Comparison of ENCODE assay signal across 16 cellular contexts in genomic region chr12:32457251-32458025, GRCh38. TPM values are rescaled to one million over a fixed set of nuclear protein-coding genes. Genes with fewer than 3 reads are reported as not detected.
DNase-seq lines count a peak whose midpoint lies in the region; ATAC-seq and TF ChIP-seq lines count a peak whose summit lies in the region.
"Had no signal": no experiment of that assay in that cellular context is flagged by ENCODE, and none has a peak within 500 bp of the region (broad histone marks: within the 10 kb centered on the region; RNA-seq: fewer than 3 reads in every experiment).

No MANE protein-coding gene starts in this region.

- H3K4me3 ChIP-seq in GM23248 (no peak overlapping the region), PC-9 (no peak overlapping the region), fibroblast of the aortic adventitia (ENCODE audit: low read depth, low read length) (no peak overlapping the region), skeletal muscle satellite cell (ENCODE audit: low read length) (peak overlapping the region; percentile 3), suprapubic skin (no peak overlapping the region)
- H3K4me3 ChIP-seq: HAP-1 had no signal

- 4 to 14% methylated on average over 1 of the region's 1 CpG for WGBS in GM23248 (ENCODE audit: low coverage in 1 of 2, low lambda C conversion rate in 2 of 2, missing lambda C conversion rate in 2 of 2), 2 experiments
- WGBS in suprapubic skin: 45% methylated on average over 1 of the region's 1 CpG

- TF ChIP-seq EP300 in suprapubic skin (IDR thresholded peaks at IDR 0.05): no peak

- H3K79me2 ChIP-seq in GM23248 (ENCODE audit: insufficient read depth) (no peaks in the 10 kb centered on the region), PC-9 (ENCODE audit: low read depth) (peaks cover 18% of the 10 kb centered on the region)

- peaks cover 29% of the 10 kb centered on the region for H3K4me1 ChIP-seq in GM23248 (ENCODE audit: insufficient read depth)
- H3K4me1 ChIP-seq in PC-9 (replicated peaks; ENCODE audit: insufficient read depth): peaks cover 34% of the 10 kb centered on the region
- H3K4me1 ChIP-seq in skeletal muscle satellite cell (ENCODE audit: control insufficient read depth, insufficient read depth, low read length): peaks cover 45% of the 10 kb centered on the region
- H3K4me1 ChIP-seq in suprapubic skin: peaks cover 39% of the 10 kb centered on the region

- BruUV-seq in PC-9 (replicated peaks; lab: Mats Ljungman, UMichigan): no TSS peak

- no peaks in the 10 kb centered on the region for H3K9me2 ChIP-seq in GM23248 (ENCODE audit: insufficient read depth)
- no peaks in the 10 kb centered on the region for H3K9me2 ChIP-seq in PC-9 (ENCODE audit: insufficient read depth)

- POLR2A ChIA-PET in PC-9 (lab: Charles Lee; ENCODE audit: unreplicated experiment): interaction anchor here (0.6 kb wide), 1 partner anchor 78 kb away, joined by 3 read pairs; no protein-coding TSS in a partner anchor

- TF ChIP-seq POLR2A in suprapubic skin (IDR thresholded peaks at IDR 0.05): no peak

- intact Hi-C loops in PC-9 (cut with micrococcal nuclease; ENCODE audit: unreplicated experiment): loop anchor here (5.0 kb wide), 2 partner anchors 135 to 275 kb away; no protein-coding TSS in a partner anchor

- H3K9ac ChIP-seq in GM23248: no peak overlapping the region
- peak overlapping the region; percentile 72 for H3K9ac ChIP-seq in skeletal muscle satellite cell (ENCODE audit: low read depth, low read length)

- H2AFZ ChIP-seq in GM23248 (no peak overlapping the region), PC-9 (no peak overlapping the region)

- DNase-seq in GM23248 (peak; percentile 47), PC-9 (peak in 1 of 2 experiments; percentile 43), fibroblast of the aortic adventitia (ENCODE audit: low read depth) (peak; percentile 54), suprapubic skin (ENCODE audit: low spot score in 2 of 2) (no peak), RPMI8226 (no peak)
- no peak for DNase-seq in stimulated activated naive CD8-positive, alpha-beta T cell treated with anti-CD3 and anti-CD28 coated beads, Interleukin-15, Interleukin-2, amounts not matched to agents 100 U/mL and 50 U/mL, for 24 hours
- DNase-seq: activated CD4-positive, alpha-beta T cell treated with anti-CD3 and anti-CD28 coated beads, Interleukin-2, amount 50 U/mL, for 48 hours; activated naive CD8-positive, alpha-beta T cell treated with anti-CD3 and anti-CD28 coated beads, Interleukin-2, amount 50 U/mL, for 24 hours; activated T-cell treated with anti-CD3 and anti-CD28 coated beads, Interleukin-2, amount 50 U/mL, for 4 hours; CD4-positive, CD25-positive, alpha-beta regulatory T cell; DND-41; stimulated activated naive CD8-positive, alpha-beta T cell treated with anti-CD3 and anti-CD28 coated beads, Interleukin-15, amount 100 ng/mL, for 72 hours had no signal

- TF ChIP-seq CTCF in PC-9 (conservative IDR thresholded peaks at IDR 0.05) (no peak), fibroblast of the aortic adventitia (IDR thresholded peaks at IDR 0.05; ENCODE audit: insufficient read depth, low read length) (no peak), suprapubic skin (IDR thresholded peaks at IDR 0.05) (no peak)

- ATAC-seq in HG03442 (IDR thresholded peaks at IDR 0.05; ENCODE audit: unreplicated experiment): no peak
- ATAC-seq in stimulated activated naive CD8-positive, alpha-beta T cell treated with anti-CD3 and anti-CD28 coated beads, Interleukin-15, Interleukin-2, amounts not matched to agents 100 U/mL and 50 U/mL, for 24 hours: no peak
- ATAC-seq: activated naive CD8-positive, alpha-beta T cell treated with anti-CD3 and anti-CD28 coated beads, Interleukin-2, amount 50 U/mL, for 24 hours; activated T-cell treated with anti-CD3 and anti-CD28 coated beads, Interleukin-2, amount 50 U/mL, for 4 hours; stimulated activated naive CD8-positive, alpha-beta T cell treated with anti-CD3 and anti-CD28 coated beads, Interleukin-15, amount 100 ng/mL, for 72 hours had no signal

- no peaks in the 10 kb centered on the region for H3K36me3 ChIP-seq in GM23248 (ENCODE audit: low read depth)
- no peaks in the 10 kb centered on the region for H3K36me3 ChIP-seq in PC-9 (ENCODE audit: low read depth)
- no peaks in the 10 kb centered on the region for H3K36me3 ChIP-seq in skeletal muscle satellite cell (ENCODE audit: insufficient read depth, low read length)
- H3K36me3 ChIP-seq in suprapubic skin: no peaks in the 10 kb centered on the region
- H3K36me3 ChIP-seq: HAP-1, neutrophil had no signal

- H3F3A ChIP-seq in GM23248 (ENCODE audit: insufficient read depth): no peaks in the 10 kb centered on the region
- H3F3A ChIP-seq in PC-9 (ENCODE audit: insufficient read depth, low read depth): 0 out of 2 replicates have a peak, but pooled peaks cover 11% of the 10 kb centered on the region

- H3K27ac ChIP-seq in GM23248: no peak overlapping the region
- H3K27ac ChIP-seq in PC-9: no peak overlapping the region
- H3K27ac ChIP-seq in suprapubic skin: no peak overlapping the region
- H3K27ac ChIP-seq: neutrophil had no signal

- in situ Hi-C loops in GM23248 (cut with MboI): loop anchor here (5.0 kb wide), 1 partner anchor 200 kb away; no protein-coding TSS in a partner anchor

- peak overlapping the region; percentile 24 for H3K4me2 ChIP-seq in GM23248 (ENCODE audit: unreplicated experiment)
- 0 out of 2 replicates have a peak overlapping the region, but pooled peaks have one; percentile 12 for H3K4me2 ChIP-seq in PC-9
- peak overlapping the region; percentile 85 for H3K4me2 ChIP-seq in skeletal muscle satellite cell (ENCODE audit: low read length)

- H4K20me1 ChIP-seq in GM23248 (ENCODE audit: insufficient read depth): no peaks in the 10 kb centered on the region
- no peaks in the 10 kb centered on the region for H4K20me1 ChIP-seq in PC-9 (ENCODE audit: insufficient read depth)

- H3K9me3 ChIP-seq in GM23248 (ENCODE audit: low read depth) (no peaks in the 10 kb centered on the region), PC-9 (ENCODE audit: insufficient read depth, low read depth) (no peaks in the 10 kb centered on the region), skeletal muscle satellite cell (replicated peaks; ENCODE audit: low read length) (no peaks in the 10 kb centered on the region), suprapubic skin (no peaks in the 10 kb centered on the region)
- H3K9me3 ChIP-seq: HAP-1, neutrophil had no signal

- CTCF ChIA-PET in PC-9 (lab: Charles Lee): interaction anchor here (0.5 to 0.7 kb wide), 4 partner anchors 67 to 298 kb away, joined by 3 to 8 read pairs (median 4); no protein-coding TSS in a partner anchor

- no peaks in the 10 kb centered on the region for H3K27me3 ChIP-seq in GM23248 (replicated peaks; ENCODE audit: insufficient read depth)
- H3K27me3 ChIP-seq in PC-9 (ENCODE audit: insufficient read depth, low read depth): no peaks in the 10 kb centered on the region
- H3K27me3 ChIP-seq in skeletal muscle satellite cell (ENCODE audit: control insufficient read depth, insufficient read depth, low read length): no peaks in the 10 kb centered on the region
- H3K27me3 ChIP-seq in suprapubic skin: no peaks in the 10 kb centered on the region
- H3K27me3 ChIP-seq: neutrophil had no signal

RNA-seq across cellular contexts. Expression of gene FGD4, which starts 58.1 kb away (rescaled TPM):
- 3.4 and 3.5 TPM in 2 replicates for total RNA-seq in GM23248 (2014; rRNA removed; shearing (Covaris generic))
- polyA plus RNA-seq in GM23248 (2016; fragmentation: Nextera tagmentation; extraction: Ambion mirVana): 1.1 and 1.3 TPM in 2 replicates
- total RNA-seq in PC-9 (2021): 26.2 and 28.3 TPM in 2 replicates
- 5.6 and 55.6 TPM in 2 replicates for total RNA-seq in fibroblast of the aortic adventitia (ENCODE audit: low replicate concordance)
- total RNA-seq in skeletal muscle satellite cell (2012; rRNA removed): 6.8 and 15.9 TPM in 2 replicates
- 10 to 100 TPM; 42.6 to 69.4 (median 47.3) TPM for total RNA-seq in suprapubic skin

Comparison
In these comparisons a context has a peak if more than half of its experiments do, and no peak if none do; other contexts are left out.
1. DNase-seq: peak in GM23248 (single experiment) and fibroblast of the aortic adventitia (single experiment); none in suprapubic skin (0 of 2), RPMI8226 (single experiment) and stimulated activated naive CD8-positive, alpha-beta T cell treated with anti-CD3 and anti-CD28 coated beads, Interleukin-15, Interleukin-2, amounts not matched to agents 100 U/mL and 50 U/mL, for 24 hours (single experiment).
2. H3K4me2 ChIP-seq: peak in every context shown above with its lines; median percentile 85 in skeletal muscle satellite cell; 24 in GM23248; 12 in PC-9.